ENCODE assay signal across 8 cellular contexts in the genomic region with DNA sequence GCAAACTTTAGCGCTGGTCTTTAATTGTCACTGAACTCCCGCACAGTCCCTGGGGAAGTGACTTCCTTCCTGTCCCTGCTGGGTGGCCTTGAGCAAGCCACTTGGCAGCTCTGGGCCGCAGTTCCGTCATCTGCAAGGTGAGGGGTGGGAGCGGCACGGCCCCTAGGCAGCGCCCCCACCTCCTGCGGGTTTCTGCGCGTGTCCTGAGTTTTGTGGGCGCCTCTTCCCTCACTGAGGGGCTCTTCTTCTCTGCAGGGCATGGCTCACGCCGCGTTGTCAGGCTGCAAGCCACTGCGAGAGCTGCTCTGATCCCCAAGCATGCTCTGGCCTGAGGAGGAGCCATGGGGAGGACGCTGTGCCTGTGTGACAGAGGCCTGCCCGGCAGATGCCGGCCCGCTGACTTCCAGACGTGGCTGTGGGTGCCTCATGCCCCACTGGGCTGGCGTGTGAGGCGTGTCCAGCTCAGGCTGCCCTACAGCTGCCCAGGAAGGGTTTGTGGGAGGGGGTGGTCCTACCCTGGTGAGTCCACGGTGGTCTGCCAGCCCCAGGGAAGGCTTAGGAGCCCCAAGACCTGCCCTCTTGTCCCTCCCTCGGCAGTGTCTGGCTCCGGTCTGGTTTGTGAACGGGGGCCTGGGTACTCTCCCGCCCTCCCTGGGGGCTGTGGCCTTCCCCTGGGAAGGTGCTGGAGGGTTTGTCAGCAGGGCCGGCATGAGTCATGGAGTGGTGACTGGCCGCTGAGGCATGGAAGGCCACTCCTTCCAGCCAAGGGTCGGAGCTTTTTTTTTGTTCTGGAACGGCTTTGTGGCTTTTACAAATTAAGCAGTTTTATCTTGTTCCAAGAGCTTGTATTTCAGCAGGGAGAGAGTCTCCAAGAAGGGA.
A peak's percentile ranks its signal among the peaks of the same experiment; 100 is the strongest.
DNase-seq lines count a peak whose midpoint lies in the region; ATAC-seq and TF ChIP-seq lines count a peak whose summit lies in the region.

No MANE protein-coding gene starts in this region.

- no peak overlapping the region for H3K27ac ChIP-seq in H9 (ENCODE audit: insufficient read length, low read depth, low read length)

- no peak overlapping the region for H3K23ac ChIP-seq in H9 (ENCODE audit: insufficient read length, low read depth, low read length)

- H3K27ac Mint-ChIP-seq in H9: peak overlapping the region in 2 of 3 experiments; percentile 63 to 90; a peak in 4 of 7 replicates

- H2BK5ac ChIP-seq in H9 (ENCODE audit: insufficient read length, low read length): no peak overlapping the region

- H3K4me1 Mint-ChIP-seq in H9: peaks cover 32 to 46% of the 10 kb centered on the region in 2 experiments

- peak; percentile 95 for DNase-seq in AG09319 (ENCODE audit: extremely low read depth, low read depth)
- peak; percentile 70 for DNase-seq in H9
- peak; percentile 33 for DNase-seq in SKM-1 (lab: John Stamatoyannopoulos, UW; ENCODE audit: unreplicated experiment)
- peak; percentile 99 for DNase-seq in fibroblast of peridontal ligament (ENCODE audit: extremely low read depth)
- DNase-seq in omental fat pad (ENCODE audit: low spot score): peak; percentile 72
- no peak for DNase-seq in NCI-H748 (lab: John Stamatoyannopoulos, UW; ENCODE audit: unreplicated experiment)
- no peak for DNase-seq in NCI-H1417 treated with DMSO at 0.1 percent for 48 hours (lab: John Stamatoyannopoulos, UW)
- no peak for DNase-seq in NCI-H446 (lab: John Stamatoyannopoulos, UW)

- TF ChIP-seq CTCF in AG09319 (IDR thresholded peaks at IDR 0.05; ENCODE audit: low read depth, low read length) (no peak), H9 (conservative IDR thresholded peaks at IDR 0.05) (no peak), omental fat pad (IDR thresholded peaks at IDR 0.05) (no peak)

- ATAC-seq in omental fat pad (ENCODE audit: low FRiP score): peak; percentile 53

- no peak overlapping the region for H3K4ac ChIP-seq in H9 (ENCODE audit: low read depth, low read length)

- no peak overlapping the region for H2BK20ac ChIP-seq in H9 (ENCODE audit: low read depth, low read length, poor library complexity, severe bottlenecking)

- no peaks in the 10 kb centered on the region for H3K9me3 Mint-ChIP-seq in H9

- H3K4me2 ChIP-seq in H9 (ENCODE audit: insufficient read depth, insufficient read length, low read length): no peak overlapping the region

- H3K27me3 ChIP-seq in H9 (ENCODE audit: insufficient read depth, low read length): no peaks in the 10 kb centered on the region

- H3K9me3 ChIP-seq in H9 (ENCODE audit: control insufficient read depth, low read depth, low read length): no peaks in the 10 kb centered on the region

- peak overlapping the region; percentile 34; the same call in 1 of the 2 replicates for H3K14ac ChIP-seq in H9 (ENCODE audit: insufficient read depth, low read length)

- H3K18ac ChIP-seq in H9 (ENCODE audit: insufficient read length, low read depth, low read length): no peak overlapping the region

- no CpG with 5 or more reads among the region's 31 CpGs for WGBS in H9 (ENCODE audit: extremely low coverage, insufficient read length, low lambda C conversion rate)

- no peak overlapping the region for H4K5ac ChIP-seq in H9 (ENCODE audit: insufficient read length, low read depth, low read length)

- peaks cover 3% of the 10 kb centered on the region for H3K79me1 ChIP-seq in H9 (ENCODE audit: insufficient read depth, low read depth, low read length, poor library complexity, severe bottlenecking)

- peaks cover 1% of the 10 kb centered on the region; the same call in 1 of the 2 replicates for H3K27me3 Mint-ChIP-seq in H9 (ENCODE audit: low read depth)

- H3T11ph ChIP-seq in H9 (ENCODE audit: low read length): no peak overlapping the region

- H2AK5ac ChIP-seq in H9 (ENCODE audit: insufficient read length, low read length): no peak overlapping the region

- no peak overlapping the region for H3K9ac ChIP-seq in H9 (ENCODE audit: extremely low read depth, insufficient read length, low read length)

- no peaks in the 10 kb centered on the region for H4K20me1 ChIP-seq in H9 (ENCODE audit: control insufficient read depth, insufficient read depth, insufficient read length)

- H2AFZ ChIP-seq in H9 (ENCODE audit: low read length): no peak overlapping the region

- no peak overlapping the region for H2BK15ac ChIP-seq in H9 (ENCODE audit: low read depth, low read length)

- peaks cover 0 to 5% (median 3%) of the 10 kb centered on the region in 3 experiments; a peak in 4 of 7 replicates for H3K36me3 Mint-ChIP-seq in H9 (ENCODE audit: insufficient read depth in 1 of 3, low read depth in 3 of 3)

- no peak overlapping the region for H2BK12ac ChIP-seq in H9 (ENCODE audit: insufficient read length, low read depth, low read length)

- H3K4me3 Mint-ChIP-seq in H9: no peak overlapping the region

- H3K4me1 ChIP-seq in H9 (ENCODE audit: insufficient read depth, low read length): peaks cover 2% of the 10 kb centered on the region; the same call in 1 of the 2 replicates

- H4K8ac ChIP-seq in H9 (replicated peaks; ENCODE audit: insufficient read length, low read depth, low read length): no peak overlapping the region

- no peak overlapping the region for H2BK120ac ChIP-seq in H9 (ENCODE audit: low read depth, low read length, poor library complexity, severe bottlenecking)

- no peak overlapping the region for H4K91ac ChIP-seq in H9 (ENCODE audit: insufficient read length, low read depth, low read length)

- H3K56ac ChIP-seq in H9 (ENCODE audit: insufficient read length, low read depth, low read length): no peak overlapping the region

- no peaks in the 10 kb centered on the region for H3K23me2 ChIP-seq in H9 (ENCODE audit: insufficient read length, low read depth, low read length, poor library complexity, severe bottlenecking)

- H3K79me2 ChIP-seq in H9 (ENCODE audit: insufficient read depth, low read length): peaks cover 3% of the 10 kb centered on the region; the same call in 1 of the 2 replicates

Comparison
In these comparisons a context has a peak if more than half of its experiments do, and no peak if none do; other contexts are left out.
1. DNase-seq: peak in AG09319 (single experiment), H9 (single experiment), SKM-1 (single experiment), fibroblast of peridontal ligament (single experiment) and omental fat pad (single experiment); none in NCI-H748 (single experiment), NCI-H1417 treated with DMSO at 0.1 percent for 48 hours (single experiment) and NCI-H446 (0 of 2).